Comparison of ENCODE assay signal across 8 cellular contexts in genomic region chr3:39668420-39668819, GRCh38.
DNase-seq lines count a peak whose midpoint lies in the region; FAIRE-seq and TF ChIP-seq lines count a peak whose summit lies in the region.

No MANE protein-coding gene starts in this region.

- no peaks in the 10 kb centered on the region for H3K79me2 ChIP-seq in SU-DHL-6 (ENCODE audit: insufficient read depth, low read length)

- no peaks in the 10 kb centered on the region for H3F3A ChIP-seq in SU-DHL-6 (ENCODE audit: insufficient read depth)

- FAIRE-seq in GM18507 (lab: Jason Lieb, UNC), result peak; percentile 75

- no peaks in the 10 kb centered on the region for H3K9me3 ChIP-seq in SU-DHL-6 (ENCODE audit: insufficient read depth, low read length)

- H2AFZ ChIP-seq in SU-DHL-6 (ENCODE audit: low read depth, low read length, severe bottlenecking), result no peak overlapping the region

- H3K27ac ChIP-seq in SU-DHL-6 (ENCODE audit: low read depth, low read length), result no peak overlapping the region

- no peaks in the 10 kb centered on the region for H3K36me3 ChIP-seq in SU-DHL-6 (ENCODE audit: low read length)

- no peak overlapping the region for H3K4me3 ChIP-seq in SU-DHL-6 (ENCODE audit: insufficient read depth, low read length, poor library complexity, severe bottlenecking)

- H3K9ac ChIP-seq in SU-DHL-6 (ENCODE audit: low read length), result no peak overlapping the region

- H4K20me1 ChIP-seq in SU-DHL-6 (ENCODE audit: low read depth, low read length), result no peaks in the 10 kb centered on the region

- DNase-seq in AG20443 (ENCODE audit: low spot score) (peak; percentile 58), GM18507 (ENCODE audit: extremely low spot score, insufficient read length, low read depth) (no peak), Kasumi-1 (lab: John Stamatoyannopoulos, UW) (peak; percentile 65 to 82), foreskin melanocyte (peak; percentile 32), smooth muscle cell of the brain vasculature (ENCODE audit: low read depth, low spot score) (peak; percentile 4), NCI-H187 treated with DMSO at 0.1 percent for 48 hours (lab: John Stamatoyannopoulos, UW) (no peak), NCI-H2196 (lab: John Stamatoyannopoulos, UW; ENCODE audit: unreplicated experiment) (no peak)

- H3K9me2 ChIP-seq in SU-DHL-6 (replicated peaks; ENCODE audit: insufficient read depth, low read length), result no peaks in the 10 kb centered on the region

- TF ChIP-seq CTCF in SU-DHL-6 (IDR thresholded peaks at IDR 0.05; ENCODE audit: insufficient read depth, low read length, poor library complexity, severe bottlenecking), result peak; percentile 54

- no peak overlapping the region for H3K4me2 ChIP-seq in SU-DHL-6 (ENCODE audit: low read depth, low read length, poor library complexity, severe bottlenecking)

- no peaks in the 10 kb centered on the region for H3K27me3 ChIP-seq in SU-DHL-6 (ENCODE audit: low read length)

Comparison
In these comparisons a context has a peak if more than half of its experiments do, and no peak if none do; other contexts are left out.
1. DNase-seq: peak in AG20443 (single experiment), Kasumi-1 (2 of 2), foreskin melanocyte (single experiment) and smooth muscle cell of the brain vasculature (single experiment); none in GM18507 (single experiment), NCI-H187 treated with DMSO at 0.1 percent for 48 hours (single experiment) and NCI-H2196 (single experiment).